In the genomic region with DNA sequence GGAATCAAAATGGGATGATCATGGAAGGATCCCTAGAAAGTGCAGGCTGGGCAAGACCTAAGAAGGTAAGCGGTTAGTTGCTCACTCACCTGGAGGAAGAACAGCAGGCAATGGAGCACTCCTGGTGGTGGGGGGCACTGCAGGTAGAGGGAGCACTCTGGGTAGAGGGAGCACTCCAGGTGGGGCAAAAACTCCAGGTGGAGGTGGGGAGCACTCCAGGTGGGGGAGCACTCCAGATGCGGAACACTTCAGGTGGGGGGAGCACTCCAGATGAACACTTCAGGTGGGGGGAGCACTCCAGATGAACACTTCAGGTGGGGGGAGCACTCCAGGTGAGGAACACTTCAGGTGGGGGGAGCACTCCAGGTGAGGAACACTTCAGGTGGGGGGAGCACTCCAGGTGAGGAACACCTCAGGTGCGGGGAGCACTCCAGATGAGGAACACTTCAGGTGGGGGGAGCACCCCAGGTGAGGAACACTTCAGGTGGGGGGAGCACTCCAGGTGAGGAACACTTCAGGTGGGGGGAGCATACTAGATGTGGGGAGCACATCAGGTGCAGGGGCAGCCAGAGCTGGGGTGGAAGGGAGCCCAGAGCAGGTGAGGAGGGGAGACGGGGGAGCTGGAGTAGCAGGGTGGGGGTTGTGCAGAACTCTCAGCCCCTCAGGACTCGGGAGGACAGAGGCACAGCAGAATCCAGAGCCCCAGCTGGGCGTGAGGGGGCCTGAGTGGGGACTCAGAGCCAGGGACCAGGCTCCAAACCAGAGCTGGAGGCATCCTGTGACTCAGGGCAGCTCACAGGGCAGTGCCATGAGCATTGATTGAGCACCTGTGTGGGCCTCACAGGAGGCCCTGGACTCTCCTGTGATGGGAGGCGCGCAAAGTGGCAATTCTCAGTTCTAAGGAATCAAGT, we compare ENCODE assay signal across 17 cellular contexts.
"Had no signal": no experiment of that assay in that cellular context is flagged by ENCODE, and none has a peak within 500 bp of the region (broad histone marks: within the 10 kb centered on the region; RNA-seq: fewer than 3 reads in every experiment).

No MANE protein-coding gene starts in this region.

- H3K4me3 ChIP-seq: colonic mucosa, left ventricle myocardium inferior, testis, upper lobe of left lung had no signal

- H3K4me1 Mint-ChIP-seq: activated T-helper 17 cell treated with anti-CD3 and anti-CD28 coated beads, Interleukin-2, amount 50 U/mL, for 72 hours; central memory CD8-positive, alpha-beta T cell had no signal

- H3K36me3 Mint-ChIP-seq: activated CD4-positive, alpha-beta memory T cell treated with anti-CD3 and anti-CD28 coated beads for 36 hours had no signal

- H3K9me3 ChIP-seq: colonic mucosa, left ventricle myocardium inferior, testis, upper lobe of left lung had no signal

- H3K9me3 Mint-ChIP-seq: activated CD4-positive, alpha-beta memory T cell treated with anti-CD3 and anti-CD28 coated beads for 36 hours; activated T-helper 17 cell treated with anti-CD3 and anti-CD28 coated beads, Interleukin-2, amount 50 U/mL, for 72 hours; central memory CD8-positive, alpha-beta T cell; endodermal cell; nephron progenitor cell had no signal

- ATAC-seq: activated T-helper 17 cell treated with anti-CD3 and anti-CD28 coated beads, Interleukin-2, amount 50 U/mL, for 72 hours; foreskin keratinocyte had no signal

- H3K27ac ChIP-seq: colonic mucosa, epithelial cell of prostate, foreskin keratinocyte, left ventricle myocardium inferior, testis, upper lobe of left lung, WERI-Rb-1 had no signal

- H3K4me3 Mint-ChIP-seq: activated CD4-positive, alpha-beta memory T cell treated with anti-CD3 and anti-CD28 coated beads for 36 hours; activated T-helper 17 cell treated with anti-CD3 and anti-CD28 coated beads, Interleukin-2, amount 50 U/mL, for 72 hours; central memory CD8-positive, alpha-beta T cell; endodermal cell; nephron progenitor cell had no signal

- DNase-seq: activated CD4-positive, alpha-beta memory T cell treated with anti-CD3 and anti-CD28 coated beads for 36 hours; activated naive CD4-positive, alpha-beta T cell; activated T-cell treated with anti-CD3 and anti-CD28 coated beads, Interleukin-2, amount 50 U/mL, for 1 hour; colonic mucosa; endodermal cell; foreskin keratinocyte; head of caudate nucleus; left ventricle myocardium inferior; nephron progenitor cell; stimulated activated CD4-positive, alpha-beta T cell treated with anti-CD3 and anti-CD28 coated beads, Interleukin-2, amount 100 ng/mL, for 24 hours; testis; WERI-Rb-1 had no signal

- H3K4me1 ChIP-seq: colonic mucosa, foreskin keratinocyte, testis, upper lobe of left lung had no signal

- H3K27ac Mint-ChIP-seq: activated CD4-positive, alpha-beta memory T cell treated with anti-CD3 and anti-CD28 coated beads for 36 hours; activated T-helper 17 cell treated with anti-CD3 and anti-CD28 coated beads, Interleukin-2, amount 50 U/mL, for 72 hours; endodermal cell; nephron progenitor cell; progenitor cell of endocrine pancreas had no signal

- H3K36me3 ChIP-seq: colonic mucosa, left ventricle myocardium inferior, upper lobe of left lung, WERI-Rb-1 had no signal

- H3K27me3 ChIP-seq: colonic mucosa, testis, upper lobe of left lung had no signal
